ENCODE assay signal across 8 cellular contexts in the genomic region with DNA sequence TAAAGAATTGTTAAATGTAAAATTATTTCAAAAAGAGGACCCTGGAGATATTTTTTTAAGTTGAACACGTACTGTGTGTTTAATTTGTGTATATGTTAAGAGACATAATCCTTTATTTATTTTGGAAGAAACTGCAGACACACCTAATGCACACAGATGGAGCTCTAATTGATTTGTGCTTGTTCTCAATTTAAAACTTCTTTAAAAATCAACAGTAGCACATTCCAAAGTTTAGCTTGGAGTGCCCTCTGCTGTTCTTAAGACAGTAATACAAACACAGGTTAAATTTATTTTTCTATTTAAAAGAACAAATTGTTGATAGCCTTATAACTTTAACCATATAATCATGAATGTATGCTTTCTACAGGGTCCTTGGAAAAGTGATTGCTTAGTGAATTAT.
DNase-seq lines count a peak whose midpoint lies in the region; ATAC-seq and TF ChIP-seq lines count a peak whose summit lies in the region.

No MANE protein-coding gene starts in this region.

- in situ Hi-C loops in Panc1 (cut with HindIII; ENCODE audit: low pct_unique_long_range_greater_than_20kb, low sequenced_read_pairs) = no loop called here

- H2AFZ ChIP-seq in fibroblast of lung (ENCODE audit: low read length) = no peak overlapping the region

- H3K4me1 Mint-ChIP-seq in T-helper 2 cell treated with Interferon-gamma antibody and Interleukin-4, amounts not matched to agents 5 μg/mL and 100 μg/mL, for 36 hours (ENCODE audit: low read depth) = no peaks in the 10 kb centered on the region

- CTCF ChIA-PET in Panc1 (lab: Charles Lee) = interaction anchor here (0.7 kb wide), 1 partner anchor 1091 kb away, joined by 3 read pairs; no protein-coding TSS in a partner anchor

- H3K27me3 Mint-ChIP-seq in T-helper 2 cell treated with Interferon-gamma antibody and Interleukin-4, amounts not matched to agents 5 μg/mL and 100 μg/mL, for 36 hours (ENCODE audit: low read depth) = no peaks in the 10 kb centered on the region

- H3K36me3 ChIP-seq in Panc1 (ENCODE audit: control insufficient read depth, insufficient read depth, low read length) (no peaks in the 10 kb centered on the region), fibroblast of lung (ENCODE audit: control insufficient read depth, insufficient read depth, low read length) (no peaks in the 10 kb centered on the region)

- H3K27ac Mint-ChIP-seq in T-helper 2 cell treated with Interferon-gamma antibody and Interleukin-4, amounts not matched to agents 5 μg/mL and 100 μg/mL, for 36 hours = no peak overlapping the region

- H3K4me3 ChIP-seq in Panc1 (ENCODE audit: low read depth in 2 of 2, low read length in 2 of 2) = no peak overlapping the region
- no peak overlapping the region for H3K4me3 ChIP-seq in fibroblast of lung (replicated peaks in 1 of 4; ENCODE audit: control extremely low read depth in 1 of 4, insufficient read depth in 1 of 4, low read depth in 3 of 4, low read length in 4 of 4)

- H3K4me2 ChIP-seq in fibroblast of lung (ENCODE audit: extremely low read depth, insufficient read depth, low read length) = no peak overlapping the region

- H3K9me3 ChIP-seq in Panc1 (ENCODE audit: control insufficient read depth, insufficient read depth, low read depth, low read length) (no peaks in the 10 kb centered on the region), fibroblast of lung (ENCODE audit: control insufficient read depth, insufficient read depth, low read depth, low read length) (no peaks in the 10 kb centered on the region)

- intact Hi-C loops in Panc1 (cut with micrococcal nuclease; ENCODE audit: unreplicated experiment) = loop anchor here (10.0 kb wide), 1 partner anchor 348 kb away; no protein-coding TSS in a partner anchor

- H3K4me3 Mint-ChIP-seq in T-helper 2 cell treated with Interferon-gamma antibody and Interleukin-4, amounts not matched to agents 5 μg/mL and 100 μg/mL, for 36 hours = no peak overlapping the region

- no peak for ATAC-seq in Panc1

- H3K79me2 ChIP-seq in fibroblast of lung (ENCODE audit: control insufficient read depth, insufficient read depth, low read length) = no peaks in the 10 kb centered on the region

- H3K27ac ChIP-seq in Panc1 (ENCODE audit: low read length) = no peak overlapping the region
- no peak overlapping the region for H3K27ac ChIP-seq in fibroblast of lung (ENCODE audit: insufficient read depth, low read length)

- H3K27me3 ChIP-seq in Panc1 (ENCODE audit: control insufficient read depth, insufficient read depth, low read length) = no peaks in the 10 kb centered on the region
- H3K27me3 ChIP-seq in fibroblast of lung (ENCODE audit: control insufficient read depth, insufficient read depth, low read length) = no peaks in the 10 kb centered on the region

- H3K4me1 ChIP-seq in Panc1 (ENCODE audit: control insufficient read depth, insufficient read depth, low read length) = no peaks in the 10 kb centered on the region
- H3K4me1 ChIP-seq in fibroblast of lung (ENCODE audit: control insufficient read depth, extremely low read depth, insufficient read depth, low read length) = no peaks in the 10 kb centered on the region

- H3K36me3 Mint-ChIP-seq in T-helper 2 cell treated with Interferon-gamma antibody and Interleukin-4, amounts not matched to agents 5 μg/mL and 100 μg/mL, for 36 hours (ENCODE audit: low read depth) = no peaks in the 10 kb centered on the region

- POLR2A ChIA-PET in Panc1 (lab: Charles Lee) = no interaction called here

- H4K20me1 ChIP-seq in fibroblast of lung (ENCODE audit: control insufficient read depth, extremely low read depth, insufficient read depth, low read length) = no peaks in the 10 kb centered on the region

- peak; percentile 5 for DNase-seq in COR-L47 (lab: John Stamatoyannopoulos, UW)
- DNase-seq in HuH-7 (ENCODE audit: low spot score) = peak; percentile 20
- DNase-seq in Panc1 (ENCODE audit: low read depth, low spot score) = peak; percentile 48
- peak; percentile 49 to 58 for DNase-seq in fibroblast of lung (ENCODE audit: low read depth in 2 of 2)
- peak; percentile 17 for DNase-seq in stromal cell of bone marrow (ENCODE audit: low read depth)
- DNase-seq in NK-92 treated with Interleukin-12 subunit alpha and Interleukin-12 subunit beta, amount 100 ng/mL, for 24 hours (lab: John Stamatoyannopoulos, UW) = no peak
- no peak for DNase-seq in T-helper 2 cell treated with Interferon-gamma antibody and Interleukin-4, amounts not matched to agents 5 μg/mL and 100 μg/mL, for 36 hours (ENCODE audit: low spot score)
- no peak for DNase-seq in activated T-cell treated with anti-CD3 and anti-CD28 coated beads, Interleukin-2, amount 50 U/mL, for 48 hours

- BruUV-seq in Panc1 (replicated peaks; lab: Mats Ljungman, UMichigan) = no TSS peak

- H3K9ac ChIP-seq in fibroblast of lung (ENCODE audit: insufficient read depth, low read length) = no peak overlapping the region

- TF ChIP-seq CTCF in Panc1 (IDR thresholded peaks at IDR 0.05) (peak; percentile 66; the same call in 1 of the 2 replicates), fibroblast of lung (conservative IDR thresholded peaks at IDR 0.05 in 1 of 2, IDR thresholded peaks at IDR 0.05 in 1 of 2; ENCODE audit: low read depth in 1 of 2, low read length in 2 of 2) (peak; percentile 30 to 49)

- no peaks in the 10 kb centered on the region for H3K9me3 Mint-ChIP-seq in T-helper 2 cell treated with Interferon-gamma antibody and Interleukin-4, amounts not matched to agents 5 μg/mL and 100 μg/mL, for 36 hours

Comparison
In these comparisons a context has a peak if more than half of its experiments do, and no peak if none do; other contexts are left out.
1. DNase-seq: peak in COR-L47 (single experiment), HuH-7 (single experiment), Panc1 (single experiment), fibroblast of lung (2 of 2) and stromal cell of bone marrow (single experiment); none in NK-92 treated with Interleukin-12 subunit alpha and Interleukin-12 subunit beta, amount 100 ng/mL, for 24 hours (single experiment), T-helper 2 cell treated with Interferon-gamma antibody and Interleukin-4, amounts not matched to agents 5 μg/mL and 100 μg/mL, for 36 hours (single experiment) and activated T-cell treated with anti-CD3 and anti-CD28 coated beads, Interleukin-2, amount 50 U/mL, for 48 hours (0 of 2).